9 cellular contexts compared by ENCODE assay signal in genomic region chr10:93435621-93436385, GRCh38. TPM values are rescaled to one million over a fixed set of nuclear protein-coding genes. Genes with fewer than 3 reads are reported as not detected.
A peak's percentile ranks its signal among the peaks of the same experiment; 100 is the strongest.
DNase-seq lines count a peak whose midpoint lies in the region; ATAC-seq and TF ChIP-seq lines count a peak whose summit lies in the region.
"Had no signal": no experiment of that assay in that cellular context is flagged by ENCODE, and none has a peak within 500 bp of the region (broad histone marks: within the 10 kb centered on the region; RNA-seq: fewer than 3 reads in every experiment).

No MANE protein-coding gene starts in this region.

- no peak for TF ChIP-seq CTCF in WI38 (IDR thresholded peaks at IDR 0.05; ENCODE audit: low read depth, low read length)

- ATAC-seq in HG02610 (IDR thresholded peaks at IDR 0.05; ENCODE audit: unreplicated experiment) (no peak), sciatic nerve (no peak), HG02588 (IDR thresholded peaks at IDR 0.05; ENCODE audit: unreplicated experiment) (no peak)

- no peaks in the 10 kb centered on the region for H3K36me3 ChIP-seq in HUES6 (ENCODE audit: control insufficient read depth, insufficient read depth, low read length)

- H3K27me3 ChIP-seq in HUES6 (ENCODE audit: control insufficient read depth, insufficient read depth, low read length), result no peaks in the 10 kb centered on the region

- intact Hi-C loops in sciatic nerve (cut with DNase I), result no loop called here

- H3K27ac ChIP-seq in HUES6 (ENCODE audit: low read depth, low read length), result peak overlapping the region; percentile 95; the same call in 1 of the 2 replicates
- H3K27ac ChIP-seq in temporal lobe (ENCODE audit: low read depth, low read length), result peak overlapping the region; percentile 21

- peaks cover 61% of the 10 kb centered on the region for H3K4me1 ChIP-seq in HUES6 (ENCODE audit: control insufficient read depth, insufficient read depth, low read length)

- peak overlapping the region; percentile 85 for H3K9ac ChIP-seq in HUES6 (ENCODE audit: low read length)

- H3K9me3 ChIP-seq in HUES6 (ENCODE audit: control insufficient read depth, insufficient read depth, low read depth, low read length), result no peaks in the 10 kb centered on the region

- DNase-seq in iris pigment epithelial cell (ENCODE audit: low read depth) (peak; percentile 86), sciatic nerve (ENCODE audit: low spot score) (no peak)
- no peak for DNase-seq in stimulated activated CD4-positive, alpha-beta T cell treated with anti-CD3 and anti-CD28 coated beads, Interleukin-2, amount 100 ng/mL, for 24 hours
- DNase-seq: activated effector memory CD4-positive, alpha-beta T cell treated with anti-CD3 and anti-CD28 coated beads, Interleukin-2, amount 50 U/mL, for 16 hours had no signal

- H3K4me3 ChIP-seq in HUES6 (ENCODE audit: low read depth, low read length), result no peak overlapping the region; the same call in 1 of the 2 replicates
- 0 out of 2 replicates have a peak overlapping the region, but pooled peaks have one; percentile 1 for H3K4me3 ChIP-seq in WI38 (ENCODE audit: low read depth, low read length)

RNA-seq across cellular contexts. Expression of gene MYOF, which starts 46.3 kb away (rescaled TPM):
- total RNA-seq in temporal lobe (4.7 TPM), sciatic nerve (76.2 TPM)

Comparison
In these comparisons a context has a peak if more than half of its experiments do, and no peak if none do; other contexts are left out.
1. RNA of gene MYOF, which starts 46.3 kb away (total RNA-seq): 76.2 TPM in sciatic nerve (single experiment); 4.7 TPM in temporal lobe (single experiment); every median in the first group is over 10 times any median in the second.